10 cellular contexts compared by ENCODE assay signal in the genomic region with DNA sequence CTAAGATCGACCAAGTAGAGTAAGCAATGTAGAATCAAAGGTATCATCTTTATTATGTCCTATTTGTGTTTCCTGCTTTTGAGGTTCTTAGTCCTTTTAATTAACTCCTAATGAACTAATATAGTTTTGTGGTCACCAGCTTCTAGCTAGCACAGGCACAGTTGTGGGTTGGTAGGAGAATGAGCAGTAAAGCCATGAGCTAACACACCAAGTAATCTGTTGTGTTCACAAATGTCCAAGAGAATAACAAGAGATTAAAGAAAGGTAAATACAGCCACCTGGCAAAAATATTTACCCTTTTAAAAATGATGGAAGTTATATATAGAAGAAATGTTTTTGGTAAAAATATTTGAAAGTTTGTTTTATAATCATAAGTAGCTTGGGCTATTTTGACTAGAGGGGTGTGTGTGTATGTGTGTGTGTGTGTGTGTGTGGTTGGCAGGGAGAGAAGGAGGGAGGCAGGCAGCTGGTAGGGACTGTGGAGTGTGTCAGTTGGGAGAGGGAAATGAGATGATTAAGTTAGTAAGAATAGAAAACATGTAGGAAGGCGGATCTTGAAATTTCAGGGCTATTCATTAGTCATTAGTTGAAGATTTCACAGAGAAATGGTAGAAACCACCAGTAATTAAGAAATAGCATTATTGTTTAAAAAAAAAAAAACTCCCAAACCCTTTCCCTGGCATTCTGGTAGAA.
DNase-seq lines count a peak whose midpoint lies in the region; ATAC-seq and TF ChIP-seq lines count a peak whose summit lies in the region.
"Had no signal": no experiment of that assay in that cellular context is flagged by ENCODE, and none has a peak within 500 bp of the region (broad histone marks: within the 10 kb centered on the region; RNA-seq: fewer than 3 reads in every experiment).

No MANE protein-coding gene starts in this region.

- H3K9me3 ChIP-seq in HEK293 (ENCODE audit: control insufficient read depth, insufficient read depth, low read depth, low read length) (no peaks in the 10 kb centered on the region), body of pancreas (no peaks in the 10 kb centered on the region)
- H3K9me3 ChIP-seq: heart left ventricle had no signal

- no peak overlapping the region for H3K27ac ChIP-seq in HEK293 (ENCODE audit: extremely low read depth, low read depth, low read length)
- peak overlapping the region in 1 of 4 donors; percentile 22 for H3K27ac ChIP-seq in body of pancreas
- no peak overlapping the region for H3K27ac ChIP-seq in coronary artery

- WGBS in body of pancreas, 2 donors, result 39 to 44% methylated on average over 2 of the region's 2 CpGs

- no peak for TF ChIP-seq POLR2A in body of pancreas (IDR thresholded peaks at IDR 0.05)

- H3K4me3 ChIP-seq in AG04449 (ENCODE audit: low read depth, low read length), result no peak overlapping the region
- no peak overlapping the region for H3K4me3 ChIP-seq in HEK293 (ENCODE audit: low read depth, low read length)
- H3K4me3 ChIP-seq in body of pancreas, result no peak overlapping the region
- H3K4me3 ChIP-seq in coronary artery, result no peak overlapping the region
- H3K4me3 ChIP-seq: heart left ventricle had no signal

- TF ChIP-seq CTCF in AG04449 (IDR thresholded peaks at IDR 0.05; ENCODE audit: insufficient read depth, low read length, missing control alignments), result no peak
- TF ChIP-seq CTCF in HEK293 (tag by site-specific recombination; IDR thresholded peaks at IDR 0.05), result no peak
- TF ChIP-seq CTCF in body of pancreas (IDR thresholded peaks at IDR 0.05), result no peak
- no peak for TF ChIP-seq CTCF in coronary artery (IDR thresholded peaks at IDR 0.05)

- no peaks in the 10 kb centered on the region for H3K36me3 ChIP-seq in HEK293 (ENCODE audit: control insufficient read depth in 2 of 2, insufficient read depth in 1 of 2, low read length in 2 of 2)
- H3K36me3 ChIP-seq in body of pancreas (replicated peaks in 1 of 2; ENCODE audit: insufficient read depth in 1 of 2, low read depth in 2 of 2), result no peaks in the 10 kb centered on the region
- H3K36me3 ChIP-seq: heart left ventricle had no signal

- peak; percentile 84 for DNase-seq in AG04449 (ENCODE audit: low read depth, low spot score)
- peak in 1 of 4 donors; percentile 32 for DNase-seq in body of pancreas
- DNase-seq in iris pigment epithelial cell (ENCODE audit: low read depth), result peak; percentile 80
- no peak for DNase-seq in activated effector memory CD4-positive, alpha-beta T cell treated with anti-CD3 and anti-CD28 coated beads, Interleukin-2, amount 50 U/mL, for 16 hours
- DNase-seq in foreskin melanocyte, result no peak
- DNase-seq in coronary artery (ENCODE audit: low spot score), result no peak
- DNase-seq: CD4-positive, CD25-positive, alpha-beta regulatory T cell had no signal

- POLR2A ChIA-PET in AG04449 (lab: Yijun Ruan, JAX) (no interaction called here), HEK293 (lab: Yijun Ruan, JAX) (interaction anchor here (1.9 kb wide), 1 partner anchor 16 kb away, joined by 6 read pairs; no protein-coding TSS in a partner anchor)

- CTCF ChIA-PET in AG04449 (lab: Yijun Ruan, JAX), result interaction anchor here (0.7 to 2.3 kb wide), 3 partner anchors 12 to 117 kb away, joined by 3 to 11 read pairs (median 4); no protein-coding TSS in a partner anchor
- CTCF ChIA-PET in HEK293 (lab: Yijun Ruan, JAX), result interaction anchor here (0.7 to 1.9 kb wide), 5 partner anchors 11 to 612 kb away, joined by 3 to 8 read pairs (median 4); no protein-coding TSS in a partner anchor

- H3K4me1 ChIP-seq in HEK293 (ENCODE audit: control insufficient read depth, insufficient read depth, low read length) (peaks cover 14% of the 10 kb centered on the region), body of pancreas (peaks cover 34% of the 10 kb centered on the region)

- H3K27me3 ChIP-seq in body of pancreas, result no peaks in the 10 kb centered on the region
- H3K27me3 ChIP-seq: heart left ventricle had no signal

- intact Hi-C loops in body of pancreas (cut with DNase I), result no loop called here

- ATAC-seq in body of pancreas (peak; percentile 64), HG02970 (IDR thresholded peaks at IDR 0.05; ENCODE audit: low FRiP score, unreplicated experiment) (no peak)

TF ChIP-seq in HEK293, 187 proteins besides CTCF, POLR2A, EP300 and RAD21:
- TF ChIP-seq GLI4 (tag by site-specific recombination; IDR thresholded peaks at IDR 0.05), result no peak
- TF ChIP-seq, protein P1, sequence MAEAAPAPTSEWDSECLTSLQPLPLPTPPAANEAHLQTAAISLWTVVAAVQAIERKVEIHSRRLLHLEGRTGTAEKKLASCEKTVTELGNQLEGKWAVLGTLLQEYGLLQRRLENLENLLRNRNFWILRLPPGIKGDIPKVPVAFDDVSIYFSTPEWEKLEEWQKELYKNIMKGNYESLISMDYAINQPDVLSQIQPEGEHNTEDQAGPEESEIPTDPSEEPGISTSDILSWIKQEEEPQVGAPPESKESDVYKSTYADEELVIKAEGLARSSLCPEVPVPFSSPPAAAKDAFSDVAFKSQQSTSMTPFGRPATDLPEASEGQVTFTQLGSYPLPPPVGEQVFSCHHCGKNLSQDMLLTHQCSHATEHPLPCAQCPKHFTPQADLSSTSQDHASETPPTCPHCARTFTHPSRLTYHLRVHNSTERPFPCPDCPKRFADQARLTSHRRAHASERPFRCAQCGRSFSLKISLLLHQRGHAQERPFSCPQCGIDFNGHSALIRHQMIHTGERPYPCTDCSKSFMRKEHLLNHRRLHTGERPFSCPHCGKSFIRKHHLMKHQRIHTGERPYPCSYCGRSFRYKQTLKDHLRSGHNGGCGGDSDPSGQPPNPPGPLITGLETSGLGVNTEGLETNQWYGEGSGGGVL (tag by site-specific recombination; IDR thresholded peaks at IDR 0.05), result peak; percentile 34; the same call in 1 of the 2 replicates
- TF ChIP-seq, protein P2, sequence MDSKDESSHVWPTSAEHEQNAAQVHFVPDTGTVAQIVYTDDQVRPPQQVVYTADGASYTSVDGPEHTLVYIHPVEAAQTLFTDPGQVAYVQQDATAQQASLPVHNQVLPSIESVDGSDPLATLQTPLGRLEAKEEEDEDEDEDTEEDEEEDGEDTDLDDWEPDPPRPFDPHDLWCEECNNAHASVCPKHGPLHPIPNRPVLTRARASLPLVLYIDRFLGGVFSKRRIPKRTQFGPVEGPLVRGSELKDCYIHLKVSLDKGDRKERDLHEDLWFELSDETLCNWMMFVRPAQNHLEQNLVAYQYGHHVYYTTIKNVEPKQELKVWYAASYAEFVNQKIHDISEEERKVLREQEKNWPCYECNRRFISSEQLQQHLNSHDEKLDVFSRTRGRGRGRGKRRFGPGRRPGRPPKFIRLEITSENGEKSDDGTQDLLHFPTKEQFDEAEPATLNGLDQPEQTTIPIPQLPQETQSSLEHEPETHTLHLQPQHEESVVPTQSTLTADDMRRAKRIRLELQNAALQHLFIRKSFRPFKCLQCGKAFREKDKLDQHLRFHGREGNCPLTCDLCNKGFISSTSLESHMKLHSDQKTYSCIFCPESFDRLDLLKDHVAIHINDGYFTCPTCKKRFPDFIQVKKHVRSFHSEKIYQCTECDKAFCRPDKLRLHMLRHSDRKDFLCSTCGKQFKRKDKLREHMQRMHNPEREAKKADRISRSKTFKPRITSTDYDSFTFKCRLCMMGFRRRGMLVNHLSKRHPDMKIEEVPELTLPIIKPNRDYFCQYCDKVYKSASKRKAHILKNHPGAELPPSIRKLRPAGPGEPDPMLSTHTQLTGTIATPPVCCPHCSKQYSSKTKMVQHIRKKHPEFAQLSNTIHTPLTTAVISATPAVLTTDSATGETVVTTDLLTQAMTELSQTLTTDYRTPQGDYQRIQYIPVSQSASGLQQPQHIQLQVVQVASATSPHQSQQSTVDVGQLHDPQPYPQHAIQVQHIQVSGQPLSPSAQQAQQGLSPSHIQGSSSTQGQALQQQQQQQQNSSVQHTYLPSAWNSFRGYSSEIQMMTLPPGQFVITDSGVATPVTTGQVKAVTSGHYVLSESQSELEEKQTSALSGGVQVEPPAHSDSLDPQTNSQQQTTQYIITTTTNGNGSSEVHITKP (tag by site-specific recombination; IDR thresholded peaks at IDR 0.05), result peak; percentile 88

Comparison
In these comparisons a context has a peak if more than half of its experiments do, and no peak if none do; other contexts are left out.
1. DNase-seq: peak in AG04449 (single experiment) and iris pigment epithelial cell (single experiment); none in activated effector memory CD4-positive, alpha-beta T cell treated with anti-CD3 and anti-CD28 coated beads, Interleukin-2, amount 50 U/mL, for 16 hours (single experiment), foreskin melanocyte (single experiment) and coronary artery (single experiment).